Comparison of ENCODE assay signal across 18 cellular contexts in genomic region chr22:48199667-48200066, GRCh38.
A peak's percentile ranks its signal among the peaks of the same experiment; 100 is the strongest.
DNase-seq lines count a peak whose midpoint lies in the region; ATAC-seq, FAIRE-seq and TF ChIP-seq lines count a peak whose summit lies in the region.
"Had no signal": no experiment of that assay in that cellular context is flagged by ENCODE, and none has a peak within 500 bp of the region (broad histone marks: within the 10 kb centered on the region; RNA-seq: fewer than 3 reads in every experiment).

No MANE protein-coding gene starts in this region.

- POLR2A ChIA-PET in H1 (lab: Charles Lee; ENCODE audit: partially characterized antibody): no interaction called here
- POLR2A ChIA-PET in SK-N-SH (lab: Yijun Ruan, JAX): no interaction called here

- H4K8ac ChIP-seq in H9 (replicated peaks; ENCODE audit: insufficient read length, low read depth, low read length) (no peak overlapping the region), H1 (ENCODE audit: extremely low read depth, insufficient read depth, low read length) (no peak overlapping the region)

- no peak overlapping the region for H2BK12ac ChIP-seq in H9 (ENCODE audit: insufficient read length, low read depth, low read length)
- H2BK12ac ChIP-seq in H1 (ENCODE audit: low read depth, low read length): no peak overlapping the region

- no peak for FAIRE-seq in H1 (lab: Jason Lieb, UNC)
- FAIRE-seq: A204.1, D721Med, G401.6, GM12891, GM19239 had no signal

- no peak overlapping the region for H3K4me3 ChIP-seq in GM23338
- no peak overlapping the region for H3K4me3 ChIP-seq in H1 (ENCODE audit: extremely low read depth in 1 of 4, insufficient read depth in 2 of 4, low read depth in 3 of 4, low read length in 4 of 4)
- H3K4me3 ChIP-seq in MG63: no peak overlapping the region
- H3K4me3 ChIP-seq in GM23248: no peak overlapping the region
- H3K4me3 ChIP-seq in SK-N-SH (ENCODE audit: low read depth in 2 of 2, low read length in 1 of 2): no peak overlapping the region

- H3K14ac ChIP-seq in H9 (ENCODE audit: insufficient read depth, low read length) (0 out of 2 replicates have a peak overlapping the region, but pooled peaks have one; percentile 40), H1 (ENCODE audit: insufficient read length) (no peak overlapping the region)

- H3K4me1 ChIP-seq in GM23338 (ENCODE audit: insufficient read depth): no peaks in the 10 kb centered on the region
- peaks cover 10% of the 10 kb centered on the region; the same call in 1 of the 2 replicates for H3K4me1 ChIP-seq in H9 (ENCODE audit: insufficient read depth, low read length)
- H3K4me1 ChIP-seq in H1 (replicated peaks in 1 of 4; ENCODE audit: control insufficient read depth in 3 of 4, insufficient read depth in 4 of 4, low read length in 3 of 4): peaks cover 0 to 13% (median 8%) of the 10 kb centered on the region in 4 experiments
- H3K4me1 ChIP-seq in GM23248 (ENCODE audit: insufficient read depth): no peaks in the 10 kb centered on the region
- no peaks in the 10 kb centered on the region for H3K4me1 ChIP-seq in SK-N-SH (ENCODE audit: control insufficient read depth in 1 of 2, insufficient read depth in 2 of 2, low read depth in 1 of 2, low read length in 1 of 2)
- H3K4me1 ChIP-seq: BE2C, Caco-2 had no signal

- H2BK15ac ChIP-seq in H9 (ENCODE audit: low read depth, low read length) (no peak overlapping the region), H1 (ENCODE audit: low read length) (no peak overlapping the region)

- H2BK5ac ChIP-seq in H9 (ENCODE audit: insufficient read length, low read length) (no peak overlapping the region), H1 (ENCODE audit: low read depth, low read length) (no peak overlapping the region)

- H3K23ac ChIP-seq in H9 (ENCODE audit: insufficient read length, low read depth, low read length): no peak overlapping the region
- no peak overlapping the region for H3K23ac ChIP-seq in H1 (ENCODE audit: insufficient read length)

- no CpG with 5 or more reads among the region's 7 CpGs for WGBS in H9 (ENCODE audit: extremely low coverage, insufficient read length, low lambda C conversion rate)
- WGBS in H1 (ENCODE audit: extremely low coverage in 1 of 2, insufficient coverage in 1 of 2, insufficient read length in 1 of 2, insufficient replicate concordance in 2 of 2, low coverage in 1 of 2, low lambda C conversion rate in 2 of 2, missing lambda C conversion rate in 1 of 2), 2 experiments: 95% methylated on average over 7 of the region's 7 CpGs; no CpG with 5 or more reads in 1 of the 2 experiments
- 55 to 64% methylated on average over 7 of the region's 7 CpGs for WGBS in GM23248 (ENCODE audit: low coverage in 1 of 2, low lambda C conversion rate in 2 of 2, missing lambda C conversion rate in 2 of 2), 2 experiments
- WGBS in SK-N-SH (ENCODE audit: low lambda C conversion rate): 33% methylated on average over 7 of the region's 7 CpGs

- H3K27me3 Mint-ChIP-seq in GM23338 (ENCODE audit: insufficient read depth, low read depth, poor library complexity): no peaks in the 10 kb centered on the region
- H3K27me3 Mint-ChIP-seq in H9 (ENCODE audit: low read depth): peaks cover 5% of the 10 kb centered on the region; the same call in 1 of the 2 replicates
- peaks cover 12% of the 10 kb centered on the region for H3K27me3 Mint-ChIP-seq in osteocyte (ENCODE audit: unreplicated experiment)

- H3K18ac ChIP-seq in H9 (ENCODE audit: insufficient read length, low read depth, low read length): no peak overlapping the region
- H3K18ac ChIP-seq in H1 (ENCODE audit: extremely low read depth, low read length): no peak overlapping the region

- H3K4me1 Mint-ChIP-seq in GM23338: peaks cover 13% of the 10 kb centered on the region
- peaks cover 9 to 14% of the 10 kb centered on the region in 2 experiments for H3K4me1 Mint-ChIP-seq in H9
- H3K4me1 Mint-ChIP-seq in osteocyte (ENCODE audit: unreplicated experiment): no peaks in the 10 kb centered on the region
- H3K4me1 Mint-ChIP-seq: CD4-positive, CD25-positive, alpha-beta regulatory T cell had no signal

- no peak for TF ChIP-seq POLR2A in H1 (IDR thresholded peaks at IDR 0.05; ENCODE audit: control extremely low read depth in 1 of 2, low read depth in 2 of 2, low read length in 2 of 2)

- H3K36me3 Mint-ChIP-seq in GM23338 (ENCODE audit: low read depth) (no peaks in the 10 kb centered on the region), H9 (ENCODE audit: insufficient read depth in 1 of 3, low read depth in 3 of 3) (no peaks in the 10 kb centered on the region), osteocyte (ENCODE audit: unreplicated experiment) (no peaks in the 10 kb centered on the region)
- H3K36me3 Mint-ChIP-seq: CD4-positive, CD25-positive, alpha-beta regulatory T cell had no signal

- in situ Hi-C loops in GM23248 (cut with MboI): no loop called here

- H3K4me3 Mint-ChIP-seq in GM23338: no peak overlapping the region
- no peak overlapping the region for H3K4me3 Mint-ChIP-seq in H9
- H3K4me3 Mint-ChIP-seq in osteocyte (ENCODE audit: unreplicated experiment): no peak overlapping the region
- H3K4me3 Mint-ChIP-seq: CD4-positive, CD25-positive, alpha-beta regulatory T cell had no signal

- H3F3A ChIP-seq in GM23338 (replicated peaks; ENCODE audit: low read depth) (no peaks in the 10 kb centered on the region), GM23248 (ENCODE audit: insufficient read depth) (no peaks in the 10 kb centered on the region), SK-N-SH (replicated peaks; ENCODE audit: insufficient read depth) (no peaks in the 10 kb centered on the region)

- no peak overlapping the region for H4K5ac ChIP-seq in H9 (ENCODE audit: insufficient read length, low read depth, low read length)
- no peak overlapping the region for H4K5ac ChIP-seq in H1 (ENCODE audit: insufficient read length, low read depth, low read length)

- TF ChIP-seq RAD21 in H1 (IDR thresholded peaks at IDR 0.05 in 1 of 2, conservative IDR thresholded peaks at IDR 0.05 in 1 of 2; ENCODE audit: low read depth in 2 of 2, low read length in 2 of 2): no peak
- TF ChIP-seq RAD21 in SK-N-SH (IDR thresholded peaks at IDR 0.05; ENCODE audit: low read length): no peak

- no peaks in the 10 kb centered on the region; the same call in 2 of the 3 replicates for H3K9me3 Mint-ChIP-seq in GM23338
- H3K9me3 Mint-ChIP-seq in H9: no peaks in the 10 kb centered on the region; a peak in 1 of 5 replicates
- no peaks in the 10 kb centered on the region for H3K9me3 Mint-ChIP-seq in osteocyte (ENCODE audit: unreplicated experiment)

- no peaks in the 10 kb centered on the region for H3K9me2 ChIP-seq in GM23338 (ENCODE audit: insufficient read depth)
- H3K9me2 ChIP-seq in GM23248 (ENCODE audit: insufficient read depth): no peaks in the 10 kb centered on the region
- no peaks in the 10 kb centered on the region for H3K9me2 ChIP-seq in SK-N-SH

- H3T11ph ChIP-seq in H9 (ENCODE audit: low read length): no peak overlapping the region

- TF ChIP-seq CTCF in GM23338 (conservative IDR thresholded peaks at IDR 0.05; ENCODE audit: low read depth in 2 of 2): no peak
- TF ChIP-seq CTCF in H9 (conservative IDR thresholded peaks at IDR 0.05): no peak
- no peak for TF ChIP-seq CTCF in H1 (IDR thresholded peaks at IDR 0.05; ENCODE audit: control extremely low read depth in 1 of 3, insufficient read depth in 1 of 3, low read depth in 1 of 3, low read length in 3 of 3)
- no peak for TF ChIP-seq CTCF in osteocyte (IDR thresholded peaks at IDR 0.05)
- TF ChIP-seq CTCF in SK-N-SH (IDR thresholded peaks at IDR 0.05): no peak

- H3K27ac Mint-ChIP-seq in GM23338 (no peak overlapping the region), H9 (no peak overlapping the region), osteocyte (ENCODE audit: unreplicated experiment) (no peak overlapping the region)
- H3K27ac Mint-ChIP-seq: CD4-positive, CD25-positive, alpha-beta regulatory T cell had no signal

- H4K91ac ChIP-seq in H9 (ENCODE audit: insufficient read length, low read depth, low read length) (no peak overlapping the region), H1 (replicated peaks; ENCODE audit: insufficient read length, low read length) (peak overlapping the region; percentile 62)

- H3K36me3 ChIP-seq in GM23338 (ENCODE audit: insufficient read depth) (no peaks in the 10 kb centered on the region), H1 (ENCODE audit: control insufficient read depth in 2 of 4, insufficient read depth in 4 of 4, low read length in 3 of 4) (no peaks in the 10 kb centered on the region), MG63 (no peaks in the 10 kb centered on the region), GM23248 (ENCODE audit: low read depth) (no peaks in the 10 kb centered on the region), SK-N-SH (replicated peaks in 1 of 2; ENCODE audit: control insufficient read depth in 1 of 2, insufficient read depth in 2 of 2, low read length in 1 of 2) (no peaks in the 10 kb centered on the region)
- H3K36me3 ChIP-seq: BE2C had no signal

- H2AFZ ChIP-seq in GM23338: 0 out of 2 replicates have a peak overlapping the region, but pooled peaks have one; percentile 56
- H2AFZ ChIP-seq in H9 (ENCODE audit: low read length): no peak overlapping the region
- peak overlapping the region; percentile 56; the same call in 1 of the 2 replicates for H2AFZ ChIP-seq in H1 (ENCODE audit: low read length)
- no peak overlapping the region for H2AFZ ChIP-seq in GM23248
- no peak overlapping the region for H2AFZ ChIP-seq in SK-N-SH (ENCODE audit: low read depth)

- H3K79me2 ChIP-seq in GM23338 (replicated peaks; ENCODE audit: insufficient read depth) (no peaks in the 10 kb centered on the region), H9 (ENCODE audit: insufficient read depth, low read length) (no peaks in the 10 kb centered on the region), H1 (ENCODE audit: control insufficient read depth in 1 of 2, insufficient read depth in 2 of 2, low read length in 2 of 2) (no peaks in the 10 kb centered on the region), GM23248 (ENCODE audit: insufficient read depth) (no peaks in the 10 kb centered on the region), SK-N-SH (ENCODE audit: insufficient read depth) (no peaks in the 10 kb centered on the region)

- H4K20me1 ChIP-seq in GM23338 (replicated peaks; ENCODE audit: insufficient read depth) (no peaks in the 10 kb centered on the region), H9 (ENCODE audit: control insufficient read depth, insufficient read depth, insufficient read length) (no peaks in the 10 kb centered on the region), H1 (replicated peaks in 1 of 2; ENCODE audit: control insufficient read depth in 1 of 2, insufficient read depth in 2 of 2, low read length in 2 of 2) (no peaks in the 10 kb centered on the region), GM23248 (ENCODE audit: insufficient read depth) (no peaks in the 10 kb centered on the region), SK-N-SH (ENCODE audit: insufficient read depth) (no peaks in the 10 kb centered on the region)

- no peak overlapping the region for H3K56ac ChIP-seq in H9 (ENCODE audit: insufficient read length, low read depth, low read length)
- H3K56ac ChIP-seq in H1 (replicated peaks; ENCODE audit: insufficient read length, low read depth, low read length): no peak overlapping the region

- H3K23me2 ChIP-seq in H9 (ENCODE audit: insufficient read length, low read depth, low read length, poor library complexity, severe bottlenecking): no peaks in the 10 kb centered on the region
- H3K23me2 ChIP-seq in H1 (ENCODE audit: low read depth, low read length): peaks cover 2% of the 10 kb centered on the region; the same call in 1 of the 2 replicates

- H2BK120ac ChIP-seq in H9 (ENCODE audit: low read depth, low read length, poor library complexity, severe bottlenecking): peak overlapping the region; percentile 80
- H2BK120ac ChIP-seq in H1 (replicated peaks; ENCODE audit: low read depth, low read length): no peak overlapping the region

- no peaks in the 10 kb centered on the region for H3K27me3 ChIP-seq in GM23338 (ENCODE audit: insufficient read depth)
- H3K27me3 ChIP-seq in H9 (ENCODE audit: insufficient read depth, low read length): no peaks in the 10 kb centered on the region
- no peaks in the 10 kb centered on the region for H3K27me3 ChIP-seq in H1 (replicated peaks in 1 of 4; ENCODE audit: control insufficient read depth in 3 of 4, extremely low read depth in 1 of 4, insufficient read depth in 3 of 4, low read length in 3 of 4)
- H3K27me3 ChIP-seq in MG63: no peaks in the 10 kb centered on the region
- no peaks in the 10 kb centered on the region for H3K27me3 ChIP-seq in GM23248 (replicated peaks; ENCODE audit: insufficient read depth)
- no peaks in the 10 kb centered on the region for H3K27me3 ChIP-seq in SK-N-SH (ENCODE audit: insufficient read depth)
- H3K27me3 ChIP-seq: BE2C had no signal

- TF ChIP-seq EP300 in H1 (IDR thresholded peaks at IDR 0.05; ENCODE audit: borderline replicate concordance in 1 of 2, low read depth in 2 of 2, low read length in 2 of 2) (no peak), SK-N-SH (IDR thresholded peaks at IDR 0.05; ENCODE audit: borderline replicate concordance in 1 of 2, low read depth in 1 of 2, low read length in 1 of 2) (no peak)

- no peak overlapping the region for H3K27ac ChIP-seq in GM23338 (ENCODE audit: low read depth)
- H3K27ac ChIP-seq in H9 (ENCODE audit: insufficient read length, low read depth, low read length): no peak overlapping the region
- no peak overlapping the region for H3K27ac ChIP-seq in H1 (ENCODE audit: low read depth, low read length)
- H3K27ac ChIP-seq in GM23248: no peak overlapping the region
- no peak overlapping the region for H3K27ac ChIP-seq in SK-N-SH (ENCODE audit: low read depth in 2 of 2, low read length in 1 of 2)
- H3K27ac ChIP-seq: HL-60 had no signal

- DNase-seq in GM23338 (ENCODE audit: low spot score) (no peak), H9 (no peak), H1 (ENCODE audit: low read depth in 1 of 2, low spot score in 2 of 2) (peak in 1 of 2 experiments; percentile 33), osteocyte (ENCODE audit: extremely low spot score, unreplicated experiment) (peak; percentile 21), MG63 (no peak), GM23248 (no peak), SK-N-SH (no peak)
- DNase-seq: ACHN; BE2C; C1 segment of cervical spinal cord; Caco-2; CD4-positive, CD25-positive, alpha-beta regulatory T cell had no signal

- H3K4me2 ChIP-seq in GM23338 (no peak overlapping the region), H9 (ENCODE audit: insufficient read depth, insufficient read length, low read length) (no peak overlapping the region), H1 (ENCODE audit: insufficient read depth in 1 of 2, low read depth in 2 of 2, low read length in 2 of 2) (peak overlapping the region in 1 of 2 experiments; percentile 8; a peak in 2 of 4 replicates), GM23248 (ENCODE audit: unreplicated experiment) (no peak overlapping the region), SK-N-SH (no peak overlapping the region)

- H3K79me1 ChIP-seq in H9 (ENCODE audit: insufficient read depth, low read depth, low read length, poor library complexity, severe bottlenecking) (no peaks in the 10 kb centered on the region), H1 (ENCODE audit: low read depth, low read length) (no peaks in the 10 kb centered on the region)

- H3K9me3 ChIP-seq in H9 (ENCODE audit: control insufficient read depth, low read depth, low read length) (no peaks in the 10 kb centered on the region), H1 (ENCODE audit: insufficient read depth in 2 of 2, low read depth in 1 of 2, low read length in 1 of 2) (no peaks in the 10 kb centered on the region), MG63 (no peaks in the 10 kb centered on the region), GM23248 (ENCODE audit: low read depth) (no peaks in the 10 kb centered on the region), SK-N-SH (no peaks in the 10 kb centered on the region)
- H3K9me3 ChIP-seq: Caco-2 had no signal

- H3K9ac ChIP-seq in H9 (ENCODE audit: extremely low read depth, insufficient read length, low read length) (no peak overlapping the region), H1 (replicated peaks in 1 of 4; ENCODE audit: extremely low read depth in 1 of 4, low read depth in 3 of 4, low read length in 3 of 4) (no peak overlapping the region), GM23248 (no peak overlapping the region), SK-N-SH (no peak overlapping the region)

- peak; percentile 47; the same call in 2 of the 3 replicates for ATAC-seq in GM23338

- H2BK20ac ChIP-seq in H9 (ENCODE audit: low read depth, low read length, poor library complexity, severe bottlenecking) (no peak overlapping the region), H1 (ENCODE audit: low read length) (no peak overlapping the region)

- no peak overlapping the region for H2AK5ac ChIP-seq in H9 (ENCODE audit: insufficient read length, low read length)
- H2AK5ac ChIP-seq in H1 (ENCODE audit: low read depth, low read length): no peak overlapping the region

- CTCF ChIA-PET in H1 (lab: Charles Lee; ENCODE audit: partially characterized antibody): no interaction called here
- CTCF ChIA-PET in SK-N-SH (lab: Yijun Ruan, JAX): no interaction called here

- H3K4ac ChIP-seq in H9 (ENCODE audit: low read depth, low read length) (no peak overlapping the region), H1 (replicated peaks; ENCODE audit: insufficient read length, low read depth, low read length) (no peak overlapping the region)

Comparison
In these comparisons a context has a peak if more than half of its experiments do, and no peak if none do; other contexts are left out.
1. H2AFZ ChIP-seq: peak in GM23338 (single experiment) and H1 (single experiment); none in H9 (single experiment), GM23248 (single experiment) and SK-N-SH (single experiment).